In the genomic region with DNA sequence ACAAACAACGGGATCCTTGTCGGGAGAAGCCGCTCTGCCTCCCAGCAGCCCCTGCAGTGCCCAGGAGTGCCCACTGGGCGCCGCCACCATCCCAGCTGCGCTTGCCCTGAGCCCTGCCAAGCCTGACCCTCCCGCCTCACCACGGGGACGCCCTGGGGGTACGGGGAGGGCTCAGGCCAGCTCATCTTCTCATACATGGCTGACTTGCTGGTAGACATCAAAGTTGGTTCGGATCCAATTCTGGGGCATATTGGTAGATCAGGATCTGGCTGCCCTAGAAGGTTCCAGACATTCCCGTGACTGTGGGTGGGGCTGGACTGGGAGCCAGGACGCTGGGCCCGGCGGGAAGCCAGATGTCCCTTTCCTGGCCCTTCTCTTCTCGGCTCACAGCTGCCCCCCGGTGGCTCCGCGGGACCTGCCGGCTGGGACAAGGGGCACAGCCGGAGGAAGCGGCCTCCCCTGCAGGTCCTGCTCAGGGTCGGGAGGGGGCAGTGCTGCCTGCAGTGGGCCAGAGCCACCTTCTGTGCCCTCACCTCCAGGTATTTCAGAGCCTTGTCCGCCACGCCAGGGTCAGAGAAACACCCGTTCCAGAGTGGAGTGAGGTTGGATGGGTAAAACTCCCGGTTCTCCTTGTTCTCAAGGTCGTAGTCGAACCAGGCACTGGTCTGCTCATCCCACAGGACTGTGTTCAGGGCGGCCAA, we compare ENCODE assay signal across 1 cellular context.
TF ChIP-seq lines count a peak whose summit lies in the region.

No MANE protein-coding gene starts in this region.

TF ChIP-seq in HepG2, 621 proteins besides CTCF, POLR2A, EP300 and RAD21 (continued from another document and continues in another):
- TF ChIP-seq AKNA (CRISPR knock-in tag; IDR thresholded peaks at IDR 0.05; ENCODE audit: borderline replicate concordance) (no peak), KIAA2018 (CRISPR knock-in tag; IDR thresholded peaks at IDR 0.05; ENCODE audit: borderline replicate concordance) (0 out of 2 replicates have a peak, but pooled peaks have one; percentile 17), MYNN (CRISPR knock-in tag; IDR thresholded peaks at IDR 0.05; ENCODE audit: low read depth) (no peak), ERF (CRISPR knock-in tag; IDR thresholded peaks at IDR 0.05) (peak; percentile 46; the same call in 1 of the 2 replicates), TFDP1 (CRISPR knock-in tag; IDR thresholded peaks at IDR 0.05; ENCODE audit: borderline replicate concordance) (peak; percentile 49; the same call in 1 of the 2 replicates), SP4 (CRISPR knock-in tag; IDR thresholded peaks at IDR 0.05) (peak; percentile 64), HMGXB4 (CRISPR knock-in tag; IDR thresholded peaks at IDR 0.05; ENCODE audit: borderline replicate concordance in 1 of 2, low read depth in 1 of 2) (peak; percentile 97 to 98; a peak in 3 of 4 replicates), ZNF607 (CRISPR knock-in tag; IDR thresholded peaks at IDR 0.05; ENCODE audit: borderline replicate concordance) (peak; percentile 40; the same call in 1 of the 2 replicates), ZBTB1 (CRISPR knock-in tag; IDR thresholded peaks at IDR 0.05; ENCODE audit: borderline replicate concordance) (no peak), PREB (CRISPR knock-in tag; IDR thresholded peaks at IDR 0.05) (no peak), JUND (CRISPR knock-in tag; IDR thresholded peaks at IDR 0.05) (no peak)
- TF ChIP-seq, protein P1, sequence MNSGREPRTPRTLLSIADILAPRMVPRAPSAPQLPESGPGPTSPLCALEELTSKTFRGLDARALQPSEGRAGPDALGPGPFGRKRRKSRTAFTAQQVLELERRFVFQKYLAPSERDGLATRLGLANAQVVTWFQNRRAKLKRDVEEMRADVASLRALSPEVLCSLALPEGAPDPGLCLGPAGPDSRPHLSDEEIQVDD (CRISPR knock-in tag; IDR thresholded peaks at IDR 0.05; ENCODE audit: borderline replicate concordance), result peak; percentile 74; the same call in 1 of the 2 replicates
- TF ChIP-seq, protein P2, sequence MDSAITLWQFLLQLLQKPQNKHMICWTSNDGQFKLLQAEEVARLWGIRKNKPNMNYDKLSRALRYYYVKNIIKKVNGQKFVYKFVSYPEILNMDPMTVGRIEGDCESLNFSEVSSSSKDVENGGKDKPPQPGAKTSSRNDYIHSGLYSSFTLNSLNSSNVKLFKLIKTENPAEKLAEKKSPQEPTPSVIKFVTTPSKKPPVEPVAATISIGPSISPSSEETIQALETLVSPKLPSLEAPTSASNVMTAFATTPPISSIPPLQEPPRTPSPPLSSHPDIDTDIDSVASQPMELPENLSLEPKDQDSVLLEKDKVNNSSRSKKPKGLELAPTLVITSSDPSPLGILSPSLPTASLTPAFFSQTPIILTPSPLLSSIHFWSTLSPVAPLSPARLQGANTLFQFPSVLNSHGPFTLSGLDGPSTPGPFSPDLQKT (CRISPR knock-in tag; IDR thresholded peaks at IDR 0.05; ENCODE audit: borderline replicate concordance), result no peak
- TF ChIP-seq, protein P3, sequence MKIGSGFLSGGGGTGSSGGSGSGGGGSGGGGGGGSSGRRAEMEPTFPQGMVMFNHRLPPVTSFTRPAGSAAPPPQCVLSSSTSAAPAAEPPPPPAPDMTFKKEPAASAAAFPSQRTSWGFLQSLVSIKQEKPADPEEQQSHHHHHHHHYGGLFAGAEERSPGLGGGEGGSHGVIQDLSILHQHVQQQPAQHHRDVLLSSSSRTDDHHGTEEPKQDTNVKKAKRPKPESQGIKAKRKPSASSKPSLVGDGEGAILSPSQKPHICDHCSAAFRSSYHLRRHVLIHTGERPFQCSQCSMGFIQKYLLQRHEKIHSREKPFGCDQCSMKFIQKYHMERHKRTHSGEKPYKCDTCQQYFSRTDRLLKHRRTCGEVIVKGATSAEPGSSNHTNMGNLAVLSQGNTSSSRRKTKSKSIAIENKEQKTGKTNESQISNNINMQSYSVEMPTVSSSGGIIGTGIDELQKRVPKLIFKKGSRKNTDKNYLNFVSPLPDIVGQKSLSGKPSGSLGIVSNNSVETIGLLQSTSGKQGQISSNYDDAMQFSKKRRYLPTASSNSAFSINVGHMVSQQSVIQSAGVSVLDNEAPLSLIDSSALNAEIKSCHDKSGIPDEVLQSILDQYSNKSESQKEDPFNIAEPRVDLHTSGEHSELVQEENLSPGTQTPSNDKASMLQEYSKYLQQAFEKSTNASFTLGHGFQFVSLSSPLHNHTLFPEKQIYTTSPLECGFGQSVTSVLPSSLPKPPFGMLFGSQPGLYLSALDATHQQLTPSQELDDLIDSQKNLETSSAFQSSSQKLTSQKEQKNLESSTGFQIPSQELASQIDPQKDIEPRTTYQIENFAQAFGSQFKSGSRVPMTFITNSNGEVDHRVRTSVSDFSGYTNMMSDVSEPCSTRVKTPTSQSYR (CRISPR knock-in tag; IDR thresholded peaks at IDR 0.05; ENCODE audit: borderline replicate concordance), result no peak; the same call in 1 of the 2 replicates
- TF ChIP-seq, protein P4, sequence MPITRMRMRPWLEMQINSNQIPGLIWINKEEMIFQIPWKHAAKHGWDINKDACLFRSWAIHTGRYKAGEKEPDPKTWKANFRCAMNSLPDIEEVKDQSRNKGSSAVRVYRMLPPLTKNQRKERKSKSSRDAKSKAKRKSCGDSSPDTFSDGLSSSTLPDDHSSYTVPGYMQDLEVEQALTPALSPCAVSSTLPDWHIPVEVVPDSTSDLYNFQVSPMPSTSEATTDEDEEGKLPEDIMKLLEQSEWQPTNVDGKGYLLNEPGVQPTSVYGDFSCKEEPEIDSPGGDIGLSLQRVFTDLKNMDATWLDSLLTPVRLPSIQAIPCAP (CRISPR knock-in tag; IDR thresholded peaks at IDR 0.05; ENCODE audit: low read depth), result no peak
- TF ChIP-seq, protein P5, sequence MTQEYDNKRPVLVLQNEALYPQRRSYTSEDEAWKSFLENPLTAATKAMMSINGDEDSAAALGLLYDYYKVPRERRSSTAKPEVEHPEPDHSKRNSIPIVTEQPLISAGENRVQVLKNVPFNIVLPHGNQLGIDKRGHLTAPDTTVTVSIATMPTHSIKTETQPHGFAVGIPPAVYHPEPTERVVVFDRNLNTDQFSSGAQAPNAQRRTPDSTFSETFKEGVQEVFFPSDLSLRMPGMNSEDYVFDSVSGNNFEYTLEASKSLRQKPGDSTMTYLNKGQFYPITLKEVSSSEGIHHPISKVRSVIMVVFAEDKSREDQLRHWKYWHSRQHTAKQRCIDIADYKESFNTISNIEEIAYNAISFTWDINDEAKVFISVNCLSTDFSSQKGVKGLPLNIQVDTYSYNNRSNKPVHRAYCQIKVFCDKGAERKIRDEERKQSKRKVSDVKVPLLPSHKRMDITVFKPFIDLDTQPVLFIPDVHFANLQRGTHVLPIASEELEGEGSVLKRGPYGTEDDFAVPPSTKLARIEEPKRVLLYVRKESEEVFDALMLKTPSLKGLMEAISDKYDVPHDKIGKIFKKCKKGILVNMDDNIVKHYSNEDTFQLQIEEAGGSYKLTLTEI (CRISPR knock-in tag; conservative IDR thresholded peaks at IDR 0.05), result no peak
- TF ChIP-seq, protein P6, sequence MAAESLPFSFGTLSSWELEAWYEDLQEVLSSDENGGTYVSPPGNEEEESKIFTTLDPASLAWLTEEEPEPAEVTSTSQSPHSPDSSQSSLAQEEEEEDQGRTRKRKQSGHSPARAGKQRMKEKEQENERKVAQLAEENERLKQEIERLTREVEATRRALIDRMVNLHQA (CRISPR knock-in tag; IDR thresholded peaks at IDR 0.05), result no peak
